1 cellular context compared by ENCODE assay signal in genomic region chr19:42290523-42291436, GRCh38.
TF ChIP-seq lines count a peak whose summit lies in the region.

No MANE protein-coding gene starts in this region.

TF ChIP-seq in HepG2, 621 proteins besides CTCF, POLR2A, EP300 and RAD21 (continued from another document):
- TF ChIP-seq, protein P1, sequence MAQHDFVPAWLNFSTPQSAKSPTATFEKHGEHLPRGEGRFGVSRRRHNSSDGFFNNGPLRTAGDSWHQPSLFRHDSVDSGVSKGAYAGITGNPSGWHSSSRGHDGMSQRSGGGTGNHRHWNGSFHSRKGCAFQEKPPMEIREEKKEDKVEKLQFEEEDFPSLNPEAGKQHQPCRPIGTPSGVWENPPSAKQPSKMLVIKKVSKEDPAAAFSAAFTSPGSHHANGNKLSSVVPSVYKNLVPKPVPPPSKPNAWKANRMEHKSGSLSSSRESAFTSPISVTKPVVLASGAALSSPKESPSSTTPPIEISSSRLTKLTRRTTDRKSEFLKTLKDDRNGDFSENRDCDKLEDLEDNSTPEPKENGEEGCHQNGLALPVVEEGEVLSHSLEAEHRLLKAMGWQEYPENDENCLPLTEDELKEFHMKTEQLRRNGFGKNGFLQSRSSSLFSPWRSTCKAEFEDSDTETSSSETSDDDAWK (CRISPR knock-in tag; IDR thresholded peaks at IDR 0.05) = no peak
- no peak for TF ChIP-seq SRSF1 (optimal IDR thresholded peaks at IDR 0.05; ENCODE audit: low read depth, low read length)
- peak; percentile 15 for TF ChIP-seq HNRNPLL (IDR thresholded peaks at IDR 0.05; ENCODE audit: low read depth, low read length, poor library complexity, severe bottlenecking)
- TF ChIP-seq SKIL (CRISPR knock-in tag; IDR thresholded peaks at IDR 0.05; ENCODE audit: borderline replicate concordance) = no peak
- TF ChIP-seq ZNF460 (CRISPR knock-in tag; IDR thresholded peaks at IDR 0.05; ENCODE audit: borderline replicate concordance) = no peak
- TF ChIP-seq FOSL2 (CRISPR knock-in tag; IDR thresholded peaks at IDR 0.05) = 0 out of 2 replicates have a peak, but pooled peaks have one; percentile 17
- TF ChIP-seq, protein P2, sequence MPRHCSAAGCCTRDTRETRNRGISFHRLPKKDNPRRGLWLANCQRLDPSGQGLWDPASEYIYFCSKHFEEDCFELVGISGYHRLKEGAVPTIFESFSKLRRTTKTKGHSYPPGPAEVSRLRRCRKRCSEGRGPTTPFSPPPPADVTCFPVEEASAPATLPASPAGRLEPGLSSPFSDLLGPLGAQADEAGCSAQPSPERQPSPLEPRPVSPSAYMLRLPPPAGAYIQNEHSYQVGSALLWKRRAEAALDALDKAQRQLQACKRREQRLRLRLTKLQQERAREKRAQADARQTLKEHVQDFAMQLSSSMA (CRISPR knock-in tag; IDR thresholded peaks at IDR 0.05) = no peak
- TF ChIP-seq, protein P3, sequence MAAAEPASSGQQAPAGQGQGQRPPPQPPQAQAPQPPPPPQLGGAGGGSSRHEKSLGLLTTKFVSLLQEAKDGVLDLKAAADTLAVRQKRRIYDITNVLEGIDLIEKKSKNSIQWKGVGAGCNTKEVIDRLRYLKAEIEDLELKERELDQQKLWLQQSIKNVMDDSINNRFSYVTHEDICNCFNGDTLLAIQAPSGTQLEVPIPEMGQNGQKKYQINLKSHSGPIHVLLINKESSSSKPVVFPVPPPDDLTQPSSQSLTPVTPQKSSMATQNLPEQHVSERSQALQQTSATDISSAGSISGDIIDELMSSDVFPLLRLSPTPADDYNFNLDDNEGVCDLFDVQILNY (CRISPR knock-in tag; conservative IDR thresholded peaks at IDR 0.05) = no peak
- no peak for TF ChIP-seq AHR (CRISPR knock-in tag; IDR thresholded peaks at IDR 0.05)
- no peak for TF ChIP-seq CHD4 (IDR thresholded peaks at IDR 0.05; ENCODE audit: borderline replicate concordance, low read length)
- TF ChIP-seq ZMAT3 (CRISPR knock-in tag; conservative IDR thresholded peaks at IDR 0.05) = no peak
- TF ChIP-seq ZNF275 (CRISPR knock-in tag; IDR thresholded peaks at IDR 0.05; ENCODE audit: borderline replicate concordance) = no peak
- TF ChIP-seq TEAD3 (CRISPR knock-in tag; optimal IDR thresholded peaks at IDR 0.05; ENCODE audit: borderline replicate concordance) = no peak
- TF ChIP-seq, protein P4, sequence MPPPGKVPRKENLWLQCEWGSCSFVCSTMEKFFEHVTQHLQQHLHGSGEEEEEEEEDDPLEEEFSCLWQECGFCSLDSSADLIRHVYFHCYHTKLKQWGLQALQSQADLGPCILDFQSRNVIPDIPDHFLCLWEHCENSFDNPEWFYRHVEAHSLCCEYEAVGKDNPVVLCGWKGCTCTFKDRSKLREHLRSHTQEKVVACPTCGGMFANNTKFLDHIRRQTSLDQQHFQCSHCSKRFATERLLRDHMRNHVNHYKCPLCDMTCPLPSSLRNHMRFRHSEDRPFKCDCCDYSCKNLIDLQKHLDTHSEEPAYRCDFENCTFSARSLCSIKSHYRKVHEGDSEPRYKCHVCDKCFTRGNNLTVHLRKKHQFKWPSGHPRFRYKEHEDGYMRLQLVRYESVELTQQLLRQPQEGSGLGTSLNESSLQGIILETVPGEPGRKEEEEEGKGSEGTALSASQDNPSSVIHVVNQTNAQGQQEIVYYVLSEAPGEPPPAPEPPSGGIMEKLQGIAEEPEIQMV (CRISPR knock-in tag; IDR thresholded peaks at IDR 0.05; ENCODE audit: low read depth) = no peak
- TF ChIP-seq BORCS8-MEF2B (CRISPR knock-in tag; IDR thresholded peaks at IDR 0.05) = no peak
- TF ChIP-seq PHB2 (IDR thresholded peaks at IDR 0.05; ENCODE audit: partially characterized antibody) = no peak
- no peak for TF ChIP-seq ZNF205 (CRISPR knock-in tag; IDR thresholded peaks at IDR 0.05)
TF ChIP-seq in HepG2: peak in this region for 37.
